Comparison of ENCODE assay signal across 32 cellular contexts in the genomic region with DNA sequence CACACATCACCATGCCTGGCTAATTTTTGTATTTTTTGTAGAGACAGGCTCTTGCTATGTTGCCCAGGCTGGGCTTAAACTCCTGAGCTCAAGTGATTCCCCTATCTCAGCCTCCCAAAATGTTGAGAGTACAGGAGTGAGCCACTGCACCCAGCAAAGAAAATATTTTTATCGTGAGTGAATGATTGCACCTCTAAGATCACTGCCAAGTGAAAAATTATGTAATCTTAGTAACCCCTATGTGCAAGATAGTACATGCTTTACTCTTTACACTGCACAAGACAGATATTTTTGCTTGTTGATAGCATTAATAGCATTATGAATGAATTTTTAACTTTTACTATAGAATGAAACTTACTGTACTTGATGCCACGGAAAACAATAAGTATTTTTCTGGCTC. TPM values are rescaled to one million over a fixed set of nuclear protein-coding genes. Genes with fewer than 3 reads are reported as not detected.
"Had no signal": no experiment of that assay in that cellular context is flagged by ENCODE, and none has a peak within 500 bp of the region (broad histone marks: within the 10 kb centered on the region; RNA-seq: fewer than 3 reads in every experiment).

No MANE protein-coding gene starts in this region.

- H3K4me3 Mint-ChIP-seq: activated B cell treated with CpG ODN at 0.5 μM for 24 hours; activated CD4-positive, alpha-beta memory T cell treated with anti-CD3 and anti-CD28 coated beads for 36 hours; activated CD4-positive, alpha-beta T cell treated with anti-CD3 and anti-CD28 coated beads for 36 hours; activated CD4-positive, alpha-beta T cell treated with anti-CD3 and anti-CD28 coated beads, Interleukin-2, amount 10 ng/mL, durations not matched to agents 24 days and 14 days; activated CD8-positive, alpha-beta memory T cell treated with anti-CD3 and anti-CD28 coated beads, Interleukin-2, amount 10 ng/mL, durations not matched to agents 7 days and 5 days; activated CD8-positive, alpha-beta T cell treated with anti-CD3 and anti-CD28 coated beads, Interleukin-2, amount 10 ng/mL, durations not matched to agents 7 days and 5 days; activated naive CD4-positive, alpha-beta T cell treated with anti-CD3 and anti-CD28 coated beads, Interleukin-2, amount 10 ng/mL, durations not matched to agents 7 days and 5 days; activated naive CD8-positive, alpha-beta T cell treated with anti-CD3 and anti-CD28 coated beads, Interleukin-2, amount 10 ng/mL, durations not matched to agents 7 days and 5 days; activated T-helper 1 cell treated with anti-CD3 and anti-CD28 coated beads, Interleukin-12 subunit alpha, Interleukin-12 subunit beta, Interleukin-2, Interleukin-4 antibody, amounts not matched to agents 30 ng/mL and 10 ng/mL and 1 ng/mL, durations not matched to agents 14 hours and 24 hours and 36 hours; T-helper 17 cell; T-helper 2 cell treated with Interferon-gamma antibody and Interleukin-4, amounts not matched to agents 5 μg/mL and 100 μg/mL, for 36 hours had no signal

- H3K27ac ChIP-seq: ascending aorta, esophagus muscularis mucosa, gastroesophageal sphincter, heart right ventricle, WERI-Rb-1 had no signal

- H3K36me3 Mint-ChIP-seq: activated CD4-positive, alpha-beta memory T cell treated with anti-CD3 and anti-CD28 coated beads for 36 hours had no signal

- ATAC-seq: activated CD4-positive, alpha-beta T cell treated with anti-CD3 and anti-CD28 coated beads for 36 hours; activated CD8-positive, alpha-beta memory T cell treated with anti-CD3 and anti-CD28 coated beads, Interleukin-2, amount 10 ng/mL, durations not matched to agents 7 days and 5 days; activated CD8-positive, alpha-beta T cell treated with anti-CD3 and anti-CD28 coated beads, Interleukin-2, amount 10 ng/mL, durations not matched to agents 7 days and 5 days; activated naive CD4-positive, alpha-beta T cell treated with anti-CD3 and anti-CD28 coated beads, Interleukin-2, amount 50 U/mL, for 72 hours; gastroesophageal sphincter; heart right ventricle; T-helper 17 cell had no signal

- H3K27ac Mint-ChIP-seq: activated B cell treated with CpG ODN at 0.5 μM for 24 hours; activated CD4-positive, alpha-beta memory T cell treated with anti-CD3 and anti-CD28 coated beads for 36 hours; activated CD4-positive, alpha-beta T cell treated with anti-CD3 and anti-CD28 coated beads for 36 hours; activated CD4-positive, alpha-beta T cell treated with anti-CD3 and anti-CD28 coated beads, Interleukin-2, amount 10 ng/mL, durations not matched to agents 24 days and 14 days; activated CD8-positive, alpha-beta memory T cell treated with anti-CD3 and anti-CD28 coated beads, Interleukin-2, amount 10 ng/mL, durations not matched to agents 7 days and 5 days; activated CD8-positive, alpha-beta T cell treated with anti-CD3 and anti-CD28 coated beads, Interleukin-2, amount 10 ng/mL, durations not matched to agents 7 days and 5 days; activated naive CD4-positive, alpha-beta T cell treated with anti-CD3 and anti-CD28 coated beads, Interleukin-2, amount 10 ng/mL, durations not matched to agents 7 days and 5 days; activated naive CD4-positive, alpha-beta T cell treated with anti-CD3 and anti-CD28 coated beads, Interleukin-2, amount 50 U/mL, for 72 hours; activated naive CD8-positive, alpha-beta T cell treated with anti-CD3 and anti-CD28 coated beads, Interleukin-2, amount 10 ng/mL, durations not matched to agents 7 days and 5 days; activated T-helper 1 cell treated with anti-CD3 and anti-CD28 coated beads, Interleukin-12 subunit alpha, Interleukin-12 subunit beta, Interleukin-2, Interleukin-4 antibody, amounts not matched to agents 30 ng/mL and 10 ng/mL and 1 ng/mL, durations not matched to agents 14 hours and 24 hours and 36 hours; activated T-helper 2 cell treated with anti-CD3 and anti-CD28 coated beads, Interferon-gamma antibody, Interleukin-2, Interleukin-4, amounts not matched to agents 10 μg/mL and 5 μg/mL and 100 μg/mL, durations not matched to agents 14 hours and 24 hours and 36 hours; brain; T-helper 17 cell; T-helper 2 cell treated with Interferon-gamma antibody and Interleukin-4, amounts not matched to agents 5 μg/mL and 100 μg/mL, for 36 hours had no signal

- H3K27me3 ChIP-seq: ascending aorta, esophagus muscularis mucosa, gastroesophageal sphincter, heart right ventricle had no signal

- H3K9me3 ChIP-seq: ascending aorta, esophagus muscularis mucosa, gastroesophageal sphincter, heart right ventricle had no signal

- DNase-seq: activated B cell treated with CpG ODN at 0.5 μM for 24 hours; activated CD4-positive, alpha-beta memory T cell treated with anti-CD3 and anti-CD28 coated beads for 36 hours; activated CD4-positive, alpha-beta T cell treated with anti-CD3 and anti-CD28 coated beads for 36 hours; activated CD4-positive, CD25-positive, alpha-beta regulatory T cell treated with anti-CD3 and anti-CD28 coated beads, Interleukin-2, amount 50 U/mL, for 72 hours; activated CD8-positive, alpha-beta memory T cell treated with anti-CD3 and anti-CD28 coated beads, Interleukin-2, amount 10 ng/mL, durations not matched to agents 7 days and 5 days; activated CD8-positive, alpha-beta memory T cell treated with anti-CD3 and anti-CD28 coated beads, Interleukin-2, amount 50 U/mL, for 4 hours; activated CD8-positive, alpha-beta T cell treated with anti-CD3 and anti-CD28 coated beads, Interleukin-2, amount 10 ng/mL, durations not matched to agents 7 days and 5 days; activated effector memory CD4-positive, alpha-beta T cell treated with anti-CD3 and anti-CD28 coated beads, Interleukin-2, amount 50 U/mL, for 16 hours; activated naive CD4-positive, alpha-beta T cell; activated naive CD4-positive, alpha-beta T cell treated with anti-CD3 and anti-CD28 coated beads, Interleukin-2, amount 10 ng/mL, durations not matched to agents 7 days and 5 days; activated naive CD8-positive, alpha-beta T cell treated with anti-CD3 and anti-CD28 coated beads, Interleukin-2, amount 10 ng/mL, durations not matched to agents 7 days and 5 days; activated T-cell treated with anti-CD3 and anti-CD28 coated beads, Interleukin-2, amount 50 U/mL, for 1 hour; activated T-cell treated with anti-CD3 and anti-CD28 coated beads, Interleukin-2, amount 50 U/mL, for 48 hours; caudate nucleus; cortex of kidney; effector CD8-positive, alpha-beta T cell; erythroblast; foreskin melanocyte; heart right ventricle; T-helper 1 cell; T-helper 17 cell; T1000; WERI-Rb-1 had no signal

- H3K9me3 Mint-ChIP-seq: activated B cell treated with CpG ODN at 0.5 μM for 24 hours; activated CD4-positive, alpha-beta memory T cell treated with anti-CD3 and anti-CD28 coated beads for 36 hours; activated CD4-positive, alpha-beta T cell treated with anti-CD3 and anti-CD28 coated beads, Interleukin-2, amount 10 ng/mL, durations not matched to agents 24 days and 14 days; activated naive CD4-positive, alpha-beta T cell treated with anti-CD3 and anti-CD28 coated beads, Interleukin-2, amount 10 ng/mL, durations not matched to agents 7 days and 5 days; activated naive CD4-positive, alpha-beta T cell treated with anti-CD3 and anti-CD28 coated beads, Interleukin-2, amount 50 U/mL, for 72 hours; activated naive CD8-positive, alpha-beta T cell treated with anti-CD3 and anti-CD28 coated beads, Interleukin-2, amount 10 ng/mL, durations not matched to agents 7 days and 5 days; activated T-helper 1 cell treated with anti-CD3 and anti-CD28 coated beads, Interleukin-12 subunit alpha, Interleukin-12 subunit beta, Interleukin-2, Interleukin-4 antibody, amounts not matched to agents 30 ng/mL and 10 ng/mL and 1 ng/mL, durations not matched to agents 14 hours and 24 hours and 36 hours; activated T-helper 2 cell treated with anti-CD3 and anti-CD28 coated beads, Interferon-gamma antibody, Interleukin-2, Interleukin-4, amounts not matched to agents 10 μg/mL and 5 μg/mL and 100 μg/mL, durations not matched to agents 14 hours and 24 hours and 36 hours; brain; T-helper 2 cell treated with Interferon-gamma antibody and Interleukin-4, amounts not matched to agents 5 μg/mL and 100 μg/mL, for 36 hours had no signal

RNA-seq across cellular contexts. Expression of gene REP15, which starts 11.0 kb away (rescaled TPM):
- total RNA-seq: activated CD4-positive, alpha-beta T cell treated with anti-CD3 and anti-CD28 coated beads for 36 hours; ascending aorta; T-helper 17 cell had no signal
